ENCODE assay signal across 8 cellular contexts in genomic region chr13:110644892-110645521, GRCh38. TPM values are rescaled to one million over a fixed set of nuclear protein-coding genes. Genes with fewer than 3 reads are reported as not detected.
DNase-seq lines count a peak whose midpoint lies in the region; ATAC-seq and TF ChIP-seq lines count a peak whose summit lies in the region.

No MANE protein-coding gene starts in this region.

- DNase-seq in AG04450 (ENCODE audit: low read depth, low spot score) (peak; percentile 37), NCI-H510A (lab: John Stamatoyannopoulos, UW) (peak; percentile 87), cardiac muscle cell (ENCODE audit: low read depth in 1 of 2, low spot score in 1 of 2) (peak; percentile 65 to 80), pons (ENCODE audit: low spot score) (peak; percentile 70), dedifferentiated amniotic fluid mesenchymal stem cell (ENCODE audit: extremely low spot score) (no peak)
- peak; percentile 74 for DNase-seq in activated naive CD4-positive, alpha-beta T cell treated with anti-CD3 and anti-CD28 coated beads, Interleukin-2, amount 10 ng/mL, durations not matched to agents 7 days and 5 days

- POLR2A ChIA-PET in AG04450 (lab: Yijun Ruan, JAX) = interaction anchor here (1.6 to 2.1 kb wide), 2 partner anchors 10 to 70 kb away, joined by 5 to 8 read pairs; no protein-coding TSS in a partner anchor

- peaks cover 14% of the 10 kb centered on the region for H3K36me3 ChIP-seq in cardiac muscle cell

- H3K4me1 Mint-ChIP-seq in activated naive CD4-positive, alpha-beta T cell treated with anti-CD3 and anti-CD28 coated beads, Interleukin-2, amount 10 ng/mL, durations not matched to agents 7 days and 5 days = peaks cover 6% of the 10 kb centered on the region

- H3K27ac ChIP-seq in AG04450 (ENCODE audit: low read depth, low read length) (peak overlapping the region; percentile 39), cardiac muscle cell (no peak overlapping the region)

- H3K27me3 ChIP-seq in AG04450 (ENCODE audit: control insufficient read depth, insufficient read depth, low read length) = no peaks in the 10 kb centered on the region
- H3K27me3 ChIP-seq in cardiac muscle cell = no peaks in the 10 kb centered on the region

- H3K9me3 ChIP-seq in AG04450 (ENCODE audit: control insufficient read depth, insufficient read depth, low read length) = no peaks in the 10 kb centered on the region; the same call in 1 of the 2 replicates
- H3K9me3 ChIP-seq in cardiac muscle cell (ENCODE audit: low read depth) = no peaks in the 10 kb centered on the region

- H3K36me3 Mint-ChIP-seq in activated naive CD4-positive, alpha-beta T cell treated with anti-CD3 and anti-CD28 coated beads, Interleukin-2, amount 10 ng/mL, durations not matched to agents 7 days and 5 days = peaks cover 28% of the 10 kb centered on the region

- CTCF ChIA-PET in AG04450 (lab: Charles Lee) = interaction anchor here (0.6 to 1.5 kb wide), 10 partner anchors 10 to 177 kb away, joined by 3 to 8 read pairs (median 4); no protein-coding TSS in a partner anchor
- CTCF ChIA-PET in activated naive CD4-positive, alpha-beta T cell treated with anti-CD3 and anti-CD28 coated beads, Interleukin-2, amount 10 ng/mL, durations not matched to agents 7 days and 5 days (lab: Charles Lee) = interaction anchor here (0.7 to 2.0 kb wide), 6 partner anchors 15 to 404 kb away, joined by 3 to 8 read pairs (median 4); no protein-coding TSS in a partner anchor

- no peaks in the 10 kb centered on the region for H3K9me3 Mint-ChIP-seq in activated naive CD4-positive, alpha-beta T cell treated with anti-CD3 and anti-CD28 coated beads, Interleukin-2, amount 10 ng/mL, durations not matched to agents 7 days and 5 days

- TF ChIP-seq CTCF in AG04450 (IDR thresholded peaks at IDR 0.05; ENCODE audit: low read depth, low read length) (peak; percentile 55), cardiac muscle cell (IDR thresholded peaks at IDR 0.05; ENCODE audit: low read depth, low read length) (peak; percentile 37)

- no peak overlapping the region for H3K27ac Mint-ChIP-seq in activated naive CD4-positive, alpha-beta T cell treated with anti-CD3 and anti-CD28 coated beads, Interleukin-2, amount 10 ng/mL, durations not matched to agents 7 days and 5 days

- no peak overlapping the region for H3K4me3 Mint-ChIP-seq in activated naive CD4-positive, alpha-beta T cell treated with anti-CD3 and anti-CD28 coated beads, Interleukin-2, amount 10 ng/mL, durations not matched to agents 7 days and 5 days

- H3K4me3 ChIP-seq in AG04450 (ENCODE audit: low read depth, low read length) (no peak overlapping the region), cardiac muscle cell (no peak overlapping the region)

- peaks cover 3% of the 10 kb centered on the region for H3K4me1 ChIP-seq in cardiac muscle cell (ENCODE audit: low read depth)

- ATAC-seq in GM18502 (IDR thresholded peaks at IDR 0.05; ENCODE audit: poor library complexity, unreplicated experiment) = peak; percentile 80
- peak; percentile 54 for ATAC-seq in HG02852 (IDR thresholded peaks at IDR 0.05; ENCODE audit: unreplicated experiment)

- no peaks in the 10 kb centered on the region for H3K27me3 Mint-ChIP-seq in activated naive CD4-positive, alpha-beta T cell treated with anti-CD3 and anti-CD28 coated beads, Interleukin-2, amount 10 ng/mL, durations not matched to agents 7 days and 5 days

RNA-seq across cellular contexts. Expression of gene NAXD, which starts 29.7 kb away (rescaled TPM):
- polyA plus RNA-seq in AG04450 (2011; rRNA removed) (33.3 and 35.0 TPM in 2 replicates), cardiac muscle cell (40.7 and 48.9 TPM in 2 replicates)
- 17.8 and 24.8 TPM in 2 replicates for polyA minus RNA-seq in AG04450 (2011; rRNA and poly(A)+ RNA removed)
- 32.8 and 36.8 TPM in 2 replicates for total RNA-seq in cardiac muscle cell
